Comparison of ENCODE assay signal across 9 cellular contexts in the genomic region with DNA sequence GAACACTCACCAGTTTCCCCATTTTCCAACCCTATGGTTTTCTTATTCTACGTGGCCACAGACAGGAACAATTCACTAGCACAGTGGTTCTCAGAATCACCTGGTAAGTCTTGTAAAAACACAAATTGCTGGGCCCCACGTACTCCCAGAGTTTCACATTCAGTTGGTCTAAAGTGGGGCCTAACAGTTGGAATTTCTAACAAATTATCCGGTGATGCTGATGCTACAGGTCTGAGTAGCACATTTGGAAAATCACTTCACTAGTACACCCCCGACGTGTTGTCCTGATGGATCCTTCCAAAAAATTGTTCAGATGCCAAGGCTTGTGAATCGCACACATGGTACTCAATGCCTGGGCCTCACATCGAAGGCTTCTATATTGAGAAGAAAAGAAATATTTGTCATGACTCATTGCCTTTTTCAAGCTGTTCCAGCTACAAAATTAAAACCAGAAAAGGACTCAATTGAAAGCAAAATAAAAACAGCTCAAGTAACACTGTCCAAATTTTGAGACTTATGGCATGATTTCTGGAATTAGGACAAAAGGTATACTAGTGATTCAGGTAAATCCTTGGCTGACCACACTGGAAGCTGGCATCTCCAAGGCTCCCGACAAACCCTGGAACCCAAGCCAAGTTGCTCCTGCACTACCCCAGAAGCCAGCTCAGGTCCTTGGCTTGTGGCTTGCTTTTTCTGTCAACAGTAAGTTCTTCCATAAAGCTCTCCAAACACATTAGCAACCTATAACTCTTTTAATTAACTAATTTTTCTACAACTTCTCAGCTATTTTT. TPM values are rescaled to one million over a fixed set of nuclear protein-coding genes. Genes with fewer than 3 reads are reported as not detected.
DNase-seq lines count a peak whose midpoint lies in the region; TF ChIP-seq lines count a peak whose summit lies in the region.
"Had no signal": no experiment of that assay in that cellular context is flagged by ENCODE, and none has a peak within 500 bp of the region (broad histone marks: within the 10 kb centered on the region; RNA-seq: fewer than 3 reads in every experiment).

No MANE protein-coding gene starts in this region.

- no peak for TF ChIP-seq CTCF in NB4 (IDR thresholded peaks at IDR 0.05; ENCODE audit: low read depth, low read length)
- no peak for TF ChIP-seq CTCF in coronary artery (IDR thresholded peaks at IDR 0.05)
- TF ChIP-seq CTCF in osteoblast (IDR thresholded peaks at IDR 0.05; ENCODE audit: extremely low read depth, low read depth, low read length), result no peak
- no peak for TF ChIP-seq CTCF in GM13976 (IDR thresholded peaks at IDR 0.05; ENCODE audit: borderline replicate concordance, control extremely low read depth, extremely low read depth, insufficient read depth, missing control alignments)
- TF ChIP-seq CTCF in MM.1S (IDR thresholded peaks at IDR 0.05; ENCODE audit: low read length), result no peak

- H3K27ac ChIP-seq in coronary artery (peak overlapping the region; percentile 88 to 91), osteoblast (ENCODE audit: low read depth, low read length) (peak overlapping the region; percentile 98), MM.1S (ENCODE audit: low read length) (no peak overlapping the region)

- H3K27me3 ChIP-seq in osteoblast (ENCODE audit: insufficient read depth, low read length) (no peaks in the 10 kb centered on the region), MM.1S (replicated peaks; ENCODE audit: insufficient read depth, low read length) (no peaks in the 10 kb centered on the region), HAP-1 (ENCODE audit: low read depth) (no peaks in the 10 kb centered on the region)

- H3K9me3 ChIP-seq in osteoblast (ENCODE audit: low read depth, low read length) (no peaks in the 10 kb centered on the region), MM.1S (replicated peaks; ENCODE audit: insufficient read depth, low read length) (no peaks in the 10 kb centered on the region), HAP-1 (no peaks in the 10 kb centered on the region)

- peak overlapping the region; percentile 63 for H2AFZ ChIP-seq in osteoblast (ENCODE audit: low read length)
- H2AFZ ChIP-seq in MM.1S (ENCODE audit: low read length), result no peak overlapping the region

- H3K36me3 ChIP-seq in osteoblast (ENCODE audit: insufficient read depth, low read length) (no peaks in the 10 kb centered on the region), MM.1S (replicated peaks; ENCODE audit: insufficient read depth, low read length) (no peaks in the 10 kb centered on the region), HAP-1 (replicated peaks) (no peaks in the 10 kb centered on the region)

- H3K79me2 ChIP-seq in osteoblast (ENCODE audit: insufficient read depth, low read length) (peaks cover 4% of the 10 kb centered on the region), MM.1S (ENCODE audit: low read length) (no peaks in the 10 kb centered on the region)

- H4K20me1 ChIP-seq in osteoblast (ENCODE audit: insufficient read depth, low read length) (no peaks in the 10 kb centered on the region), MM.1S (ENCODE audit: insufficient read depth, low read length) (no peaks in the 10 kb centered on the region)

- in situ Hi-C loops in GM13976 (cut with MboI; ENCODE audit: low sequenced_read_pairs, unreplicated experiment) (no loop called here), HAP-1 (cut with MboI; ENCODE audit: low sequenced_read_pairs) (no loop called here)

- DNase-seq in Daoy (ENCODE audit: low read depth) (peak; percentile 73), NB4 (ENCODE audit: low read depth) (peak; percentile 52), coronary artery (ENCODE audit: low spot score) (peak; percentile 78), osteoblast (ENCODE audit: insufficient read length, low spot score, missing footprints) (peak; percentile 22), GM13976 (ENCODE audit: low spot score) (no peak), MM.1S (no peak), NCI-H2171 treated with DMSO at 0.1 percent for 48 hours (lab: John Stamatoyannopoulos, UW) (no peak), HAP-1 (ENCODE audit: low spot score in 2 of 2) (no peak)
- DNase-seq: midbrain had no signal

- H3K4me3 ChIP-seq in NB4 (ENCODE audit: low read depth, low read length) (no peak overlapping the region), coronary artery (peak overlapping the region; percentile 36), osteoblast (ENCODE audit: insufficient read depth, low read length) (peak overlapping the region; percentile 56), MM.1S (ENCODE audit: low read length) (no peak overlapping the region), HAP-1 (no peak overlapping the region)

- no peak overlapping the region for H3K9ac ChIP-seq in MM.1S (ENCODE audit: low read length)

- no peak for TF ChIP-seq POLR2A in NB4 (IDR thresholded peaks at IDR 0.05; ENCODE audit: extremely low read depth, insufficient read length)

- H3K4me1 ChIP-seq in osteoblast (ENCODE audit: insufficient read depth, low read length) (peaks cover 74% of the 10 kb centered on the region), MM.1S (ENCODE audit: low read length) (peaks cover 11% of the 10 kb centered on the region), HAP-1 (peaks cover 12% of the 10 kb centered on the region)

- H3K4me2 ChIP-seq in osteoblast (ENCODE audit: insufficient read depth, low read length), result peak overlapping the region; percentile 76
- H3K4me2 ChIP-seq in MM.1S (ENCODE audit: low read depth, low read length), result no peak overlapping the region

- H3F3A ChIP-seq in MM.1S (ENCODE audit: insufficient read depth, low read length), result no peaks in the 10 kb centered on the region; the same call in 1 of the 2 replicates

- no peaks in the 10 kb centered on the region for H3K9me2 ChIP-seq in MM.1S (replicated peaks; ENCODE audit: insufficient read depth, low read length)

RNA-seq across cellular contexts. Expression of a gene that starts 12.9 kb away (rescaled TPM):
- 5,657 and 6,746 TPM in 2 replicates for total RNA-seq in Daoy (2014; rRNA removed; shearing (Covaris generic))
- 10,072 and 10,643 TPM in 2 replicates for total RNA-seq in osteoblast

RNA-seq across cellular contexts. Expression of a gene that starts 13.7 kb away (rescaled TPM):
- total RNA-seq in Daoy (2014; rRNA removed; shearing (Covaris generic)), result 8.4 and 9.1 TPM in 2 replicates
- 7.1 and 7.6 TPM in 2 replicates for total RNA-seq in osteoblast

Comparison
In these comparisons a context has a peak if more than half of its experiments do, and no peak if none do; other contexts are left out.
1. DNase-seq: peak in Daoy (single experiment), NB4 (single experiment), coronary artery (single experiment) and osteoblast (single experiment); none in GM13976 (single experiment), MM.1S (single experiment), NCI-H2171 treated with DMSO at 0.1 percent for 48 hours (single experiment) and HAP-1 (0 of 2).
2. H3K4me3 ChIP-seq: peak in coronary artery (single experiment) and osteoblast (single experiment); none in NB4 (single experiment), MM.1S (single experiment) and HAP-1 (single experiment).